Comparison of ENCODE assay signal across 8 cellular contexts in genomic region chr11:118251858-118252652, GRCh38. TPM values are rescaled to one million over a fixed set of nuclear protein-coding genes. Genes with fewer than 3 reads are reported as not detected.
A peak's percentile ranks its signal among the peaks of the same experiment; 100 is the strongest.
DNase-seq lines count a peak whose midpoint lies in the region; ATAC-seq lines count a peak whose summit lies in the region.

TSS of gene MPZL3 (minus strand) at chr11:118252365. CDS start at chr11:118252294, 71 bp downstream.

- no peaks in the 10 kb centered on the region for H3K27me3 Mint-ChIP-seq in naive thymus-derived CD4-positive, alpha-beta T cell

- intact Hi-C loops in naive thymus-derived CD4-positive, alpha-beta T cell (cut with micrococcal nuclease), result loop anchor here (1.0 to 5.0 kb wide), 7 partner anchors 11 to 147 kb away; partner anchors contain the start of gene CD3E (in 1 of the 2)

- no peaks in the 10 kb centered on the region for H3K27me3 ChIP-seq in naive thymus-derived CD4-positive, alpha-beta T cell (ENCODE audit: control insufficient read depth in 2 of 2, insufficient read depth in 2 of 2, low read length in 2 of 2)

- peak within 1 kb of the TSS; percentile 91 for H3K4me3 ChIP-seq in naive thymus-derived CD4-positive, alpha-beta T cell (ENCODE audit: low read length)

- DNase-seq in COR-L47 (lab: John Stamatoyannopoulos, UW) (peak; percentile 97), LoVo (ENCODE audit: low spot score) (peak; percentile 96), RPMI7951 (ENCODE audit: low read depth) (peak; percentile 67), fibroblast of peridontal ligament (ENCODE audit: extremely low read depth) (peak; percentile 38)
- DNase-seq in activated T-helper 9 cell treated with anti-CD3 and anti-CD28 coated beads, Interleukin-2, amount 50 U/mL, for 16 hours (ENCODE audit: low read depth), result peak; percentile 66
- DNase-seq in naive thymus-derived CD4-positive, alpha-beta T cell, result peak; percentile 68 to 94 (median 87)
- DNase-seq in stimulated activated effector memory CD8-positive, alpha-beta T cell treated with anti-CD3 and anti-CD28 coated beads, Interleukin-12 subunit alpha, Interleukin-12 subunit beta, amount 100 ng/mL, for 72 hours (ENCODE audit: low spot score in 2 of 2), result peak; percentile 66 to 92

- peaks cover 0 to 4% (median 0%) of the 10 kb centered on the region in 3 experiments for H3K36me3 ChIP-seq in naive thymus-derived CD4-positive, alpha-beta T cell (ENCODE audit: control insufficient read depth in 2 of 3, insufficient read depth in 3 of 3, low read length in 3 of 3)

- peak within 1 kb of the TSS; percentile 97 to 100 (median 99) for H3K27ac Mint-ChIP-seq in naive thymus-derived CD4-positive, alpha-beta T cell
- H3K27ac Mint-ChIP-seq in stimulated activated effector memory CD8-positive, alpha-beta T cell treated with anti-CD3 and anti-CD28 coated beads, Interleukin-12 subunit alpha, Interleukin-12 subunit beta, amount 100 ng/mL, for 72 hours, result peak within 1 kb of the TSS; percentile 91

- peaks cover 16 to 52% (median 39%) of the 10 kb centered on the region in 7 donors for H3K4me1 Mint-ChIP-seq in naive thymus-derived CD4-positive, alpha-beta T cell
- peaks cover 22% of the 10 kb centered on the region for H3K4me1 Mint-ChIP-seq in stimulated activated effector memory CD8-positive, alpha-beta T cell treated with anti-CD3 and anti-CD28 coated beads, Interleukin-12 subunit alpha, Interleukin-12 subunit beta, amount 100 ng/mL, for 72 hours

- peaks cover 0 to 6% (median 0%) of the 10 kb centered on the region in 11 donors for H3K9me3 Mint-ChIP-seq in naive thymus-derived CD4-positive, alpha-beta T cell
- no peaks in the 10 kb centered on the region for H3K9me3 Mint-ChIP-seq in stimulated activated effector memory CD8-positive, alpha-beta T cell treated with anti-CD3 and anti-CD28 coated beads, Interleukin-12 subunit alpha, Interleukin-12 subunit beta, amount 100 ng/mL, for 72 hours

- CTCF ChIA-PET in naive thymus-derived CD4-positive, alpha-beta T cell (lab: Charles Lee), result interaction anchor here (0.7 to 1.4 kb wide), 4 partner anchors 28 to 54 kb away, joined by 3 to 7 read pairs (median 5); partner anchors contain the start of gene JAML

- no peaks in the 10 kb centered on the region for H3K9me3 ChIP-seq in naive thymus-derived CD4-positive, alpha-beta T cell (ENCODE audit: control insufficient read depth in 2 of 3, low read length in 3 of 3)

- POLR2A ChIA-PET in naive thymus-derived CD4-positive, alpha-beta T cell (lab: Charles Lee), result interaction anchor here (0.8 to 6.4 kb wide), 16 partner anchors 8 to 184 kb away, joined by 3 to 75 read pairs (median 6); partner anchors contain the start of genes CD3D, CD3E, JAML and KMT2A

- peak; percentile 69 for ATAC-seq in GM21576 (IDR thresholded peaks at IDR 0.05; ENCODE audit: unreplicated experiment)
- peak; percentile 86 for ATAC-seq in naive thymus-derived CD4-positive, alpha-beta T cell
- ATAC-seq in stimulated activated effector memory CD8-positive, alpha-beta T cell treated with anti-CD3 and anti-CD28 coated beads, Interleukin-12 subunit alpha, Interleukin-12 subunit beta, amount 100 ng/mL, for 72 hours, result peak; percentile 78

- peaks cover 0 to 10% (median 4%) of the 10 kb centered on the region in 5 donors for H3K36me3 Mint-ChIP-seq in naive thymus-derived CD4-positive, alpha-beta T cell
- H3K36me3 Mint-ChIP-seq in stimulated activated effector memory CD8-positive, alpha-beta T cell treated with anti-CD3 and anti-CD28 coated beads, Interleukin-12 subunit alpha, Interleukin-12 subunit beta, amount 100 ng/mL, for 72 hours, result peaks cover 25% of the 10 kb centered on the region

- peaks cover 10 to 32% of the 10 kb centered on the region in 2 donors for H3K4me1 ChIP-seq in naive thymus-derived CD4-positive, alpha-beta T cell (ENCODE audit: control insufficient read depth in 2 of 2, insufficient read depth in 2 of 2, low read length in 2 of 2)

- peak within 1 kb of the TSS; percentile 93 to 99 (median 96) for H3K4me3 Mint-ChIP-seq in naive thymus-derived CD4-positive, alpha-beta T cell
- peak within 1 kb of the TSS; percentile 94 for H3K4me3 Mint-ChIP-seq in stimulated activated effector memory CD8-positive, alpha-beta T cell treated with anti-CD3 and anti-CD28 coated beads, Interleukin-12 subunit alpha, Interleukin-12 subunit beta, amount 100 ng/mL, for 72 hours

- peak within 1 kb of the TSS; percentile 93 for H3K27ac ChIP-seq in naive thymus-derived CD4-positive, alpha-beta T cell (ENCODE audit: low read depth, low read length)

RNA-seq across cellular contexts. Expression of gene MPZL3, which starts in this region (rescaled TPM):
- 0.68 and 0.72 TPM in 2 replicates for total RNA-seq in RPMI7951 (2014; rRNA removed; shearing (Covaris generic))
- 10 to 100 TPM; 13.3 to 17.4 (median 17.0) TPM for total RNA-seq in naive thymus-derived CD4-positive, alpha-beta T cell
- 1 to 10 TPM; 3.6 to 4.6 TPM for polyA plus RNA-seq in naive thymus-derived CD4-positive, alpha-beta T cell

Comparison
In these comparisons a context has a peak if more than half of its experiments do, and no peak if none do; other contexts are left out.
1. Peak in every context shown above with its lines: DNase-seq, ATAC-seq, H3K4me3 ChIP-seq and H3K27ac ChIP-seq.
2. Peak in DNase-seq in RPMI7951; RNA of the gene not detected or under 1 TPM.
3. DNase-seq: peak in every context shown above with its lines; median percentile 97 in COR-L47; 96 in LoVo; 87 in naive thymus-derived CD4-positive, alpha-beta T cell; 79 in stimulated activated effector memory CD8-positive, alpha-beta T cell treated with anti-CD3 and anti-CD28 coated beads, Interleukin-12 subunit alpha, Interleukin-12 subunit beta, amount 100 ng/mL, for 72 hours; 67 in RPMI7951; 66 in activated T-helper 9 cell treated with anti-CD3 and anti-CD28 coated beads, Interleukin-2, amount 50 U/mL, for 16 hours; 38 in fibroblast of peridontal ligament.